ENCODE assay signal across 2 cellular contexts in the genomic region with DNA sequence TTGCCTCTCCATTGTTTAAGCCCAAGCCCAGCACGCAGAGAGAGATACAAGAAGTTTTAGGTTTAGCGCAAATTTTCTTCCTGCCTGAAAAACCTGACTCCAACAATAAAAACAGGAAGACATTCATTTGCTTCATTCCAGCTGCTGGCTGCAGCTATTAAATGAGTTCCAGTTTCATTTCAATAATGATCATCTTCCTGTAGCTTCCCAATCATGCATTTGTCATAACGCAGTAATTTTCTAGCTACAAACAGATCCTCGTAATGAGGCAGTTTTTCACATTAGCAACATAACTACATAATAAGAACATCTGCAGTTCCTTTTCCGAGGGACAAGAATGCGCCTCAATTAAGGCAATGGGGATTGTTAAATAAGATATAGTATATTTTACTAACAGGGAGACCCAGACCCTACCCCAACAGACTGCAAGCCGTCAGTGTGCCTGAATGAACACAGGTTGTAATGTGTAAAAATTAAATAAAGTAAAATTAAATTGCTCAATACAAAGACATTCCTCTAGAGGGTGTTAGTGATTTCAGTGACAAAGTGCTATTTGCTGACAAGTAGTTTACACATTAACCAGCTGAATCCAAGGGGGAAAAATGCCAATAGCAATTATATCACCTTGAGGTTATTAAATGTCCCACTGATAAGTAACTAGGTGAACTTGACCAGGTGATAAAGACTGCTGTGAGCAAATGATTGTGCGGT.
TF ChIP-seq lines count a peak whose summit lies in the region.

No MANE protein-coding gene starts in this region.

TF ChIP-seq in SK-N-SH, 30 proteins besides CTCF, POLR2A, EP300 and RAD21 (continued from another document):
- TF ChIP-seq RFX5 (IDR thresholded peaks at IDR 0.05; ENCODE audit: low read length) (no peak), FOXJ3 (CRISPR knock-in tag; IDR thresholded peaks at IDR 0.05) (no peak)
TF ChIP-seq in SK-N-SH: peak in this region for 0.

TF ChIP-seq in SK-N-SH treated with all-trans-retinoic acid at 6 μM for 48 hours, 23 proteins besides CTCF, POLR2A, EP300 and RAD21 (continued from another document):
- no peak for TF ChIP-seq BACH2 (CRISPR knock-in tag; IDR thresholded peaks at IDR 0.05; ENCODE audit: borderline replicate concordance)
- no peak for TF ChIP-seq PPARA (CRISPR knock-in tag; IDR thresholded peaks at IDR 0.05; ENCODE audit: borderline replicate concordance)
- TF ChIP-seq, protein P1, sequence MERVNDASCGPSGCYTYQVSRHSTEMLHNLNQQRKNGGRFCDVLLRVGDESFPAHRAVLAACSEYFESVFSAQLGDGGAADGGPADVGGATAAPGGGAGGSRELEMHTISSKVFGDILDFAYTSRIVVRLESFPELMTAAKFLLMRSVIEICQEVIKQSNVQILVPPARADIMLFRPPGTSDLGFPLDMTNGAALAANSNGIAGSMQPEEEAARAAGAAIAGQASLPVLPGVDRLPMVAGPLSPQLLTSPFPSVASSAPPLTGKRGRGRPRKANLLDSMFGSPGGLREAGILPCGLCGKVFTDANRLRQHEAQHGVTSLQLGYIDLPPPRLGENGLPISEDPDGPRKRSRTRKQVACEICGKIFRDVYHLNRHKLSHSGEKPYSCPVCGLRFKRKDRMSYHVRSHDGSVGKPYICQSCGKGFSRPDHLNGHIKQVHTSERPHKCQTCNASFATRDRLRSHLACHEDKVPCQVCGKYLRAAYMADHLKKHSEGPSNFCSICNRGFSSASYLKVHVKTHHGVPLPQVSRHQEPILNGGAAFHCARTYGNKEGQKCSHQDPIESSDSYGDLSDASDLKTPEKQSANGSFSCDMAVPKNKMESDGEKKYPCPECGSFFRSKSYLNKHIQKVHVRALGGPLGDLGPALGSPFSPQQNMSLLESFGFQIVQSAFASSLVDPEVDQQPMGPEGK (CRISPR knock-in tag; IDR thresholded peaks at IDR 0.05; ENCODE audit: borderline replicate concordance) = no peak
- TF ChIP-seq OSR1 (CRISPR knock-in tag; IDR thresholded peaks at IDR 0.05) = no peak
- no peak for TF ChIP-seq GLIS3 (CRISPR knock-in tag; IDR thresholded peaks at IDR 0.05)
- TF ChIP-seq, protein P2, sequence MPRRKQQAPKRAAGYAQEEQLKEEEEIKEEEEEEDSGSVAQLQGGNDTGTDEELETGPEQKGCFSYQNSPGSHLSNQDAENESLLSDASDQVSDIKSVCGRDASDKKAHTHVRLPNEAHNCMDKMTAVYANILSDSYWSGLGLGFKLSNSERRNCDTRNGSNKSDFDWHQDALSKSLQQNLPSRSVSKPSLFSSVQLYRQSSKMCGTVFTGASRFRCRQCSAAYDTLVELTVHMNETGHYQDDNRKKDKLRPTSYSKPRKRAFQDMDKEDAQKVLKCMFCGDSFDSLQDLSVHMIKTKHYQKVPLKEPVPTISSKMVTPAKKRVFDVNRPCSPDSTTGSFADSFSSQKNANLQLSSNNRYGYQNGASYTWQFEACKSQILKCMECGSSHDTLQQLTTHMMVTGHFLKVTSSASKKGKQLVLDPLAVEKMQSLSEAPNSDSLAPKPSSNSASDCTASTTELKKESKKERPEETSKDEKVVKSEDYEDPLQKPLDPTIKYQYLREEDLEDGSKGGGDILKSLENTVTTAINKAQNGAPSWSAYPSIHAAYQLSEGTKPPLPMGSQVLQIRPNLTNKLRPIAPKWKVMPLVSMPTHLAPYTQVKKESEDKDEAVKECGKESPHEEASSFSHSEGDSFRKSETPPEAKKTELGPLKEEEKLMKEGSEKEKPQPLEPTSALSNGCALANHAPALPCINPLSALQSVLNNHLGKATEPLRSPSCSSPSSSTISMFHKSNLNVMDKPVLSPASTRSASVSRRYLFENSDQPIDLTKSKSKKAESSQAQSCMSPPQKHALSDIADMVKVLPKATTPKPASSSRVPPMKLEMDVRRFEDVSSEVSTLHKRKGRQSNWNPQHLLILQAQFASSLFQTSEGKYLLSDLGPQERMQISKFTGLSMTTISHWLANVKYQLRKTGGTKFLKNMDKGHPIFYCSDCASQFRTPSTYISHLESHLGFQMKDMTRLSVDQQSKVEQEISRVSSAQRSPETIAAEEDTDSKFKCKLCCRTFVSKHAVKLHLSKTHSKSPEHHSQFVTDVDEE (CRISPR knock-in tag; IDR thresholded peaks at IDR 0.05) = no peak
TF ChIP-seq in SK-N-SH treated with all-trans-retinoic acid at 6 μM for 48 hours: peak in this region for 0.
